10 cellular contexts compared by ENCODE assay signal in genomic region chr16:81600275-81600674, GRCh38.
DNase-seq lines count a peak whose midpoint lies in the region; ATAC-seq and TF ChIP-seq lines count a peak whose summit lies in the region.
"Had no signal": no experiment of that assay in that cellular context is flagged by ENCODE, and none has a peak within 500 bp of the region (broad histone marks: within the 10 kb centered on the region; RNA-seq: fewer than 3 reads in every experiment).

No MANE protein-coding gene starts in this region.

- H3K9me3 Mint-ChIP-seq in osteocyte (ENCODE audit: unreplicated experiment): no peaks in the 10 kb centered on the region
- no peaks in the 10 kb centered on the region for H3K9me3 Mint-ChIP-seq in T-cell

- H3K27me3 Mint-ChIP-seq in osteocyte (ENCODE audit: unreplicated experiment) (no peaks in the 10 kb centered on the region), T-cell (no peaks in the 10 kb centered on the region)

- 52 to 60% methylated on average over 5 of the region's 5 CpGs for WGBS in esophagus, 2 donors

- CTCF ChIA-PET in T-cell (lab: Charles Lee): interaction anchor here (0.6 to 0.7 kb wide), 2 partner anchors 96 to 195 kb away, joined by 5 to 9 read pairs; no protein-coding TSS in a partner anchor

- in situ Hi-C loops in SK-MEL-5 (cut with HindIII; ENCODE audit: low pct_unique_long_range_greater_than_20kb, low sequenced_read_pairs): no loop called here

- POLR2A ChIA-PET in T-cell (lab: Charles Lee): no interaction called here

- H3K36me3 Mint-ChIP-seq in osteocyte (ENCODE audit: unreplicated experiment) (no peaks in the 10 kb centered on the region), T-cell (peaks cover 6% of the 10 kb centered on the region)

- H3K27ac Mint-ChIP-seq in osteocyte (ENCODE audit: unreplicated experiment) (peak overlapping the region; percentile 65), T-cell (peak overlapping the region in 1 of 2 donors; percentile 66)

- H3K4me3 ChIP-seq in esophagus (ENCODE audit: low read depth in 1 of 2, low read length in 2 of 2): no peak overlapping the region

- no peaks in the 10 kb centered on the region for H3K9me3 ChIP-seq in esophagus (ENCODE audit: control insufficient read depth in 2 of 2, insufficient read depth in 1 of 2, low read depth in 1 of 2, low read length in 1 of 2)

- H3K4me1 Mint-ChIP-seq in osteocyte (ENCODE audit: unreplicated experiment) (peaks cover 56% of the 10 kb centered on the region), T-cell (peaks cover 22 to 25% (median 24%) of the 10 kb centered on the region in 3 donors)

- peak overlapping the region; percentile 82 to 92 for H3K27ac ChIP-seq in esophagus (ENCODE audit: low read depth in 2 of 2, low read length in 1 of 2)
- H3K27ac ChIP-seq: HL-60 had no signal

- no peaks in the 10 kb centered on the region for H3K27me3 ChIP-seq in esophagus (ENCODE audit: control insufficient read depth in 1 of 2, insufficient read depth in 2 of 2, low read length in 2 of 2)

- H3K36me3 ChIP-seq in esophagus (ENCODE audit: control insufficient read depth in 2 of 2, insufficient read depth in 2 of 2, low read length in 1 of 2): no peaks in the 10 kb centered on the region

- H3K4me1 ChIP-seq in esophagus (ENCODE audit: control insufficient read depth in 2 of 2, insufficient read depth in 2 of 2, low read length in 1 of 2): peaks cover 7 to 17% of the 10 kb centered on the region in 2 donors

- no peak for ATAC-seq in HG02938 (IDR thresholded peaks at IDR 0.05; ENCODE audit: unreplicated experiment)
- ATAC-seq in T-cell (replicated peaks in 1 of 4): no peak

- peak; percentile 80 for DNase-seq in ELF-1 (ENCODE audit: low read depth, low spot score)
- DNase-seq in SK-MEL-5 (ENCODE audit: low read depth, low spot score): peak; percentile 15
- DNase-seq in osteocyte (ENCODE audit: extremely low spot score, unreplicated experiment): no peak
- DNase-seq in NCI-H1436 (lab: John Stamatoyannopoulos, UW): no peak
- DNase-seq in activated effector memory CD4-positive, alpha-beta T cell treated with Interleukin-2 at 50 U/mL for 16 hours: no peak
- DNase-seq in T-cell: no peak
- DNase-seq: NCI-H510A treated with DMSO at 0.1 percent for 48 hours had no signal

- TF ChIP-seq CTCF in osteocyte (IDR thresholded peaks at IDR 0.05): no peak

- no peak overlapping the region for H3K4me3 Mint-ChIP-seq in osteocyte (ENCODE audit: unreplicated experiment)
- no peak overlapping the region for H3K4me3 Mint-ChIP-seq in T-cell

Comparison
In these comparisons a context has a peak if more than half of its experiments do, and no peak if none do; other contexts are left out.
1. DNase-seq: peak in ELF-1 (single experiment) and SK-MEL-5 (single experiment); none in osteocyte (single experiment), NCI-H1436 (single experiment), activated effector memory CD4-positive, alpha-beta T cell treated with Interleukin-2 at 50 U/mL for 16 hours (single experiment) and T-cell (0 of 34).